ENCODE assay signal across 19 cellular contexts in genomic region chr5:135151256-135151655, GRCh38.
"Had no signal": no experiment of that assay in that cellular context is flagged by ENCODE, and none has a peak within 500 bp of the region (broad histone marks: within the 10 kb centered on the region; RNA-seq: fewer than 3 reads in every experiment).

No MANE protein-coding gene starts in this region.

- H3K27me3 ChIP-seq: adrenal gland had no signal

- H3K36me3 ChIP-seq: adrenal gland had no signal

- H3K4me3 ChIP-seq: adrenal gland had no signal

- DNase-seq: activated CD4-positive, alpha-beta T cell treated with anti-CD3 and anti-CD28 coated beads for 4 hours; activated CD8-positive, alpha-beta T cell treated with anti-CD3 and anti-CD28 coated beads for 36 hours; activated gamma-delta T cell; activated naive CD4-positive, alpha-beta T cell treated with anti-CD3 and anti-CD28 coated beads, Interleukin-2, amount 10 ng/mL, durations not matched to agents 7 days and 5 days; activated naive CD8-positive, alpha-beta T cell treated with anti-CD3 and anti-CD28 coated beads, Interleukin-2, amount 10 ng/mL, durations not matched to agents 7 days and 5 days; activated T-cell treated with anti-CD3 and anti-CD28 coated beads, Interleukin-2, amount 50 U/mL, for 24 hours; adrenal gland; anterior cingulate cortex; cerebellar nuclear complex; Karpas-422; NCI-H1092; NCI-H1417; NCI-H2029; NCI-H345; NCI-H510A; NCI-H526 treated with DMSO at 0.1 percent for 48 hours; SIG-M5; T-helper 17 cell; T1000 had no signal

- ATAC-seq: activated CD8-positive, alpha-beta T cell treated with anti-CD3 and anti-CD28 coated beads for 36 hours; T-helper 17 cell had no signal

- H3K27ac ChIP-seq: adrenal gland had no signal

- H3K9me3 ChIP-seq: adrenal gland had no signal

- H3K4me1 ChIP-seq: adrenal gland had no signal
